1 cellular context compared by ENCODE assay signal in the genomic region with DNA sequence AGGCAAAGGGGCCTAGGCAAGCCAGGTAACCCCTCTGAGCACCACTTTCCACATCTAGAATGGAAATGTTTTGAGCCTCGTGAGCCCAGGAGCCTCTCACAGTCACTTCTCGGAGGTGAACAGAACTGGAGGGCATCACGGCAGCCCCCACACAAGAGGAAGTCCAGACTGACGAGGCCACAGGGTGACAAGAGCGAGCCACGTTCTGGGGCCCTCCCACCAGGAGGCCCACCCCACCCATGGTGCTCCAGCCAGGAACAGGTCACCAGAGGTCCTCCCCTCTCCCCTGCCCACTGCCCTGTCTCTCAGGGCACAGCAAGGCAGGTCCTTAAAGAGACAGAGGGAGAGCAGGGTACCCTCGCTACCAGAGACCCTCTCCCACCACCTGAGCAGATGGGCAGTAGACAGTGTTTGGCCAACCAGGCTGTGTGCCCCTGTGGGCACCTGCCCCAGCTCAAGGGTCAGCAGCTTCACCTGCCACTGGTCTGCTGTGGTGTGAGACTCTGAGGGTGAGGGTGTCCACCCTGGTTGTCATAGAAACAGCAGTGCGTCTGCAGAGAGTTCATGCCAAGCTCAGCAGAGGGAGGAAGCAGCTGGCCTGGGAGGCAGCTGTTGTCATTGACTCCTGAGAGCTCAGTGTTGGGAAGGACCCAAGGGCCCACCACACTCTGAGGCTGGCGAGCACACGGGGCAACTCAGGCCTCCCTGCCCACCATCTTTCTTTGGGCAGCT.
A peak's percentile ranks its signal among the peaks of the same experiment; 100 is the strongest.
TF ChIP-seq lines count a peak whose summit lies in the region.

No MANE protein-coding gene starts in this region.

TF ChIP-seq in K562, 482 proteins besides CTCF, POLR2A, EP300 and RAD21 (continued from another document):
- TF ChIP-seq, protein P1, sequence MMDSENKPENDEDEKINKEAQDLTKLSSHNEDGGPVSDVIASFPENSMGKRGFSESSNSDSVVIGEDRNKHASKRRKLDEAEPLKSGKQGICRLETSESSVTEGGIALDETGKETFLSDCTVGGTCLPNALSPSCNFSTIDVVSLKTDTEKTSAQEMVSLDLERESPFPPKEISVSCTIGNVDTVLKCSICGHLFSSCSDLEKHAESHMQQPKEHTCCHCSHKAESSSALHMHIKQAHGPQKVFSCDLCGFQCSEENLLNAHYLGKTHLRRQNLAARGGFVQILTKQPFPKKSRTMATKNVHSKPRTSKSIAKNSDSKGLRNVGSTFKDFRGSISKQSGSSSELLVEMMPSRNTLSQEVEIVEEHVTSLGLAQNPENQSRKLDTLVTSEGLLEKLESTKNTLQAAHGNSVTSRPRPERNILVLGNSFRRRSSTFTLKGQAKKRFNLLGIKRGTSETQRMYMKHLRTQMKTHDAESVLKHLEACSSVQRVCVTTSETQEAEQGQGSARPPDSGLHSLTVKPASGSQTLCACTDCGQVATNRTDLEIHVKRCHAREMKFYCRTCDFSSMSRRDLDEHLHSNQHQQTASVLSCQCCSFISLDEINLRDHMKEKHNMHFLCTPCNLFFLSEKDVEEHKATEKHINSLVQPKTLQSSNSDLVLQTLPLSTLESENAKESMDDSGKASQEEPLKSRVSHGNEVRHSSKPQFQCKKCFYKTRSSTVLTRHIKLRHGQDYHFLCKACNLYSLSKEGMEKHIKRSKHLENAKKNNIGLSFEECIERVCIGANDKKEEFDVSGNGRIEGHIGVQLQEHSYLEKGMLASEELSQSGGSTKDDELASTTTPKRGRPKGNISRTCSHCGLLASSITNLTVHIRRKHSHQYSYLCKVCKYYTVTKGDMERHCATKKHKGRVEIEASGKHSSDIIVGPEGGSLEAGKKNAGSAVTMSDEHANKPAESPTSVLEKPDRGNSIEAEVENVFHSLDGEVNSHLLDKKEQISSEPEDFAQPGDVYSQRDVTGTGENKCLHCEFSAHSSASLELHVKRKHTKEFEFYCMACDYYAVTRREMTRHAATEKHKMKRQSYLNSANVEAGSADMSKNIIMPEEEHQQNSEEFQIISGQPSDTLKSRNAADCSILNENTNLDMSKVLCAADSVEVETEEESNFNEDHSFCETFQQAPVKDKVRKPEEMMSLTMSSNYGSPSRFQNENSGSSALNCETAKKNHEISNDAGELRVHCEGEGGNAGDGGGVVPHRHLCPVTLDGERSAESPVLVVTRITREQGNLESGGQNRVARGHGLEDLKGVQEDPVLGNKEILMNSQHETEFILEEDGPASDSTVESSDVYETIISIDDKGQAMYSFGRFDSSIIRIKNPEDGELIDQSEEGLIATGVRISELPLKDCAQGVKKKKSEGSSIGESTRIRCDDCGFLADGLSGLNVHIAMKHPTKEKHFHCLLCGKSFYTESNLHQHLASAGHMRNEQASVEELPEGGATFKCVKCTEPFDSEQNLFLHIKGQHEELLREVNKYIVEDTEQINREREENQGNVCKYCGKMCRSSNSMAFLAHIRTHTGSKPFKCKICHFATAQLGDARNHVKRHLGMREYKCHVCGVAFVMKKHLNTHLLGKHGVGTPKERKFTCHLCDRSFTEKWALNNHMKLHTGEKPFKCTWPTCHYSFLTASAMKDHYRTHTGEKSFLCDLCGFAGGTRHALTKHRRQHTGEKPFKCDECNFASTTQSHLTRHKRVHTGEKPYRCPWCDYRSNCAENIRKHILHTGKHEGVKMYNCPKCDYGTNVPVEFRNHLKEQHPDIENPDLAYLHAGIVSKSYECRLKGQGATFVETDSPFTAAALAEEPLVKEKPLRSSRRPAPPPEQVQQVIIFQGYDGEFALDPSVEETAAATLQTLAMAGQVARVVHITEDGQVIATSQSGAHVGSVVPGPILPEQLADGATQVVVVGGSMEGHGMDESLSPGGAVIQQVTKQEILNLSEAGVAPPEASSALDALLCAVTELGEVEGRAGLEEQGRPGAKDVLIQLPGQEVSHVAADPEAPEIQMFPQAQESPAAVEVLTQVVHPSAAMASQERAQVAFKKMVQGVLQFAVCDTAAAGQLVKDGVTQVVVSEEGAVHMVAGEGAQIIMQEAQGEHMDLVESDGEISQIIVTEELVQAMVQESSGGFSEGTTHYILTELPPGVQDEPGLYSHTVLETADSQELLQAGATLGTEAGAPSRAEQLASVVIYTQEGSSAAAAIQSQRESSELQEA (IDR thresholded peaks at IDR 0.05; ENCODE audit: low read depth) = no peak
- TF ChIP-seq KDM4B (IDR thresholded peaks at IDR 0.05; ENCODE audit: borderline replicate concordance in 2 of 2, low read depth in 1 of 2) (0 out of 4 replicates have a peak, but pooled peaks of 1 of the 2 experiments have one; percentile 3), NEUROD1 (IDR thresholded peaks at IDR 0.05; ENCODE audit: borderline replicate concordance, low read depth, low read length, partially characterized antibody) (peak; percentile 9), BRF1 (IDR thresholded peaks at IDR 0.05; ENCODE audit: borderline replicate concordance, extremely low read depth, insufficient read length) (no peak), MYC (IDR thresholded peaks at IDR 0.05; ENCODE audit: low read depth, low read length) (no peak), MYC (CRISPR knock-in tag; IDR thresholded peaks at IDR 0.05; ENCODE audit: borderline replicate concordance, low read depth) (no peak), ARHGAP35 (IDR thresholded peaks at IDR 0.05; ENCODE audit: partially characterized antibody) (peak; percentile 3), ATF1 (CRISPR knock-in tag; IDR thresholded peaks at IDR 0.05) (0 out of 2 replicates have a peak, but pooled peaks have one; percentile 25), ATF1 (tag; IDR thresholded peaks at IDR 0.05) (peak; percentile 25; the same call in 1 of the 2 replicates), MAFK (IDR thresholded peaks at IDR 0.05; ENCODE audit: low read length) (0 out of 2 replicates have a peak, but pooled peaks have one; percentile 11), CXXC5 (CRISPR knock-in tag; IDR thresholded peaks at IDR 0.05) (no peak), NCOA1 (IDR thresholded peaks at IDR 0.05; ENCODE audit: low read depth) (no peak), SPI1 (IDR thresholded peaks at IDR 0.05; ENCODE audit: borderline replicate concordance, low read depth, low read length) (peak; percentile 41; the same call in 1 of the 2 replicates), ZNF347 (CRISPR knock-in tag; IDR thresholded peaks at IDR 0.05; ENCODE audit: low read depth) (no peak), SAP30 (IDR thresholded peaks at IDR 0.05; ENCODE audit: borderline replicate concordance, insufficient read depth, low read depth, low read length, poor library complexity, severe bottlenecking) (no peak), PML (IDR thresholded peaks at IDR 0.05; ENCODE audit: low read length) (no peak), RUNX1 (IDR thresholded peaks at IDR 0.05; ENCODE audit: low read depth) (no peak), MYNN (IDR thresholded peaks at IDR 0.05) (no peak), MYNN (CRISPR knock-in tag; IDR thresholded peaks at IDR 0.05) (no peak), KLF16 (IDR thresholded peaks at IDR 0.05) (no peak)
- TF ChIP-seq, protein P2, sequence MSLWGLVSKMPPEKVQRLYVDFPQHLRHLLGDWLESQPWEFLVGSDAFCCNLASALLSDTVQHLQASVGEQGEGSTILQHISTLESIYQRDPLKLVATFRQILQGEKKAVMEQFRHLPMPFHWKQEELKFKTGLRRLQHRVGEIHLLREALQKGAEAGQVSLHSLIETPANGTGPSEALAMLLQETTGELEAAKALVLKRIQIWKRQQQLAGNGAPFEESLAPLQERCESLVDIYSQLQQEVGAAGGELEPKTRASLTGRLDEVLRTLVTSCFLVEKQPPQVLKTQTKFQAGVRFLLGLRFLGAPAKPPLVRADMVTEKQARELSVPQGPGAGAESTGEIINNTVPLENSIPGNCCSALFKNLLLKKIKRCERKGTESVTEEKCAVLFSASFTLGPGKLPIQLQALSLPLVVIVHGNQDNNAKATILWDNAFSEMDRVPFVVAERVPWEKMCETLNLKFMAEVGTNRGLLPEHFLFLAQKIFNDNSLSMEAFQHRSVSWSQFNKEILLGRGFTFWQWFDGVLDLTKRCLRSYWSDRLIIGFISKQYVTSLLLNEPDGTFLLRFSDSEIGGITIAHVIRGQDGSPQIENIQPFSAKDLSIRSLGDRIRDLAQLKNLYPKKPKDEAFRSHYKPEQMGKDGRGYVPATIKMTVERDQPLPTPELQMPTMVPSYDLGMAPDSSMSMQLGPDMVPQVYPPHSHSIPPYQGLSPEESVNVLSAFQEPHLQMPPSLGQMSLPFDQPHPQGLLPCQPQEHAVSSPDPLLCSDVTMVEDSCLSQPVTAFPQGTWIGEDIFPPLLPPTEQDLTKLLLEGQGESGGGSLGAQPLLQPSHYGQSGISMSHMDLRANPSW (CRISPR knock-in tag; IDR thresholded peaks at IDR 0.05) = peak; percentile 80; the same call in 1 of the 2 replicates
- TF ChIP-seq, protein P3, sequence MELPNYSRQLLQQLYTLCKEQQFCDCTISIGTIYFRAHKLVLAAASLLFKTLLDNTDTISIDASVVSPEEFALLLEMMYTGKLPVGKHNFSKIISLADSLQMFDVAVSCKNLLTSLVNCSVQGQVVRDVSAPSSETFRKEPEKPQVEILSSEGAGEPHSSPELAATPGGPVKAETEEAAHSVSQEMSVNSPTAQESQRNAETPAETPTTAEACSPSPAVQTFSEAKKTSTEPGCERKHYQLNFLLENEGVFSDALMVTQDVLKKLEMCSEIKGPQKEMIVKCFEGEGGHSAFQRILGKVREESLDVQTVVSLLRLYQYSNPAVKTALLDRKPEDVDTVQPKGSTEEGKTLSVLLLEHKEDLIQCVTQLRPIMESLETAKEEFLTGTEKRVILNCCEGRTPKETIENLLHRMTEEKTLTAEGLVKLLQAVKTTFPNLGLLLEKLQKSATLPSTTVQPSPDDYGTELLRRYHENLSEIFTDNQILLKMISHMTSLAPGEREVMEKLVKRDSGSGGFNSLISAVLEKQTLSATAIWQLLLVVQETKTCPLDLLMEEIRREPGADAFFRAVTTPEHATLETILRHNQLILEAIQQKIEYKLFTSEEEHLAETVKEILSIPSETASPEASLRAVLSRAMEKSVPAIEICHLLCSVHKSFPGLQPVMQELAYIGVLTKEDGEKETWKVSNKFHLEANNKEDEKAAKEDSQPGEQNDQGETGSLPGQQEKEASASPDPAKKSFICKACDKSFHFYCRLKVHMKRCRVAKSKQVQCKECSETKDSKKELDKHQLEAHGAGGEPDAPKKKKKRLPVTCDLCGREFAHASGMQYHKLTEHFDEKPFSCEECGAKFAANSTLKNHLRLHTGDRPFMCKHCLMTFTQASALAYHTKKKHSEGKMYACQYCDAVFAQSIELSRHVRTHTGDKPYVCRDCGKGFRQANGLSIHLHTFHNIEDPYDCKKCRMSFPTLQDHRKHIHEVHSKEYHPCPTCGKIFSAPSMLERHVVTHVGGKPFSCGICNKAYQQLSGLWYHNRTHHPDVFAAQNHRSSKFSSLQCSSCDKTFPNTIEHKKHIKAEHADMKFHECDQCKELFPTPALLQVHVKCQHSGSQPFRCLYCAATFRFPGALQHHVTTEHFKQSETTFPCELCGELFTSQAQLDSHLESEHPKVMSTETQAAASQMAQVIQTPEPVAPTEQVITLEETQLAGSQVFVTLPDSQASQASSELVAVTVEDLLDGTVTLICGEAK (IDR thresholded peaks at IDR 0.05) = no peak
- TF ChIP-seq, protein P3 (CRISPR knock-in tag; IDR thresholded peaks at IDR 0.05) = no peak
- TF ChIP-seq, protein P4, sequence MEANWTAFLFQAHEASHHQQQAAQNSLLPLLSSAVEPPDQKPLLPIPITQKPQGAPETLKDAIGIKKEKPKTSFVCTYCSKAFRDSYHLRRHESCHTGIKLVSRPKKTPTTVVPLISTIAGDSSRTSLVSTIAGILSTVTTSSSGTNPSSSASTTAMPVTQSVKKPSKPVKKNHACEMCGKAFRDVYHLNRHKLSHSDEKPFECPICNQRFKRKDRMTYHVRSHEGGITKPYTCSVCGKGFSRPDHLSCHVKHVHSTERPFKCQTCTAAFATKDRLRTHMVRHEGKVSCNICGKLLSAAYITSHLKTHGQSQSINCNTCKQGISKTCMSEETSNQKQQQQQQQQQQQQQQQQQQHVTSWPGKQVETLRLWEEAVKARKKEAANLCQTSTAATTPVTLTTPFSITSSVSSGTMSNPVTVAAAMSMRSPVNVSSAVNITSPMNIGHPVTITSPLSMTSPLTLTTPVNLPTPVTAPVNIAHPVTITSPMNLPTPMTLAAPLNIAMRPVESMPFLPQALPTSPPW (CRISPR knock-in tag; IDR thresholded peaks at IDR 0.05) = no peak
